ENCODE assay signal across 36 cellular contexts in the genomic region with DNA sequence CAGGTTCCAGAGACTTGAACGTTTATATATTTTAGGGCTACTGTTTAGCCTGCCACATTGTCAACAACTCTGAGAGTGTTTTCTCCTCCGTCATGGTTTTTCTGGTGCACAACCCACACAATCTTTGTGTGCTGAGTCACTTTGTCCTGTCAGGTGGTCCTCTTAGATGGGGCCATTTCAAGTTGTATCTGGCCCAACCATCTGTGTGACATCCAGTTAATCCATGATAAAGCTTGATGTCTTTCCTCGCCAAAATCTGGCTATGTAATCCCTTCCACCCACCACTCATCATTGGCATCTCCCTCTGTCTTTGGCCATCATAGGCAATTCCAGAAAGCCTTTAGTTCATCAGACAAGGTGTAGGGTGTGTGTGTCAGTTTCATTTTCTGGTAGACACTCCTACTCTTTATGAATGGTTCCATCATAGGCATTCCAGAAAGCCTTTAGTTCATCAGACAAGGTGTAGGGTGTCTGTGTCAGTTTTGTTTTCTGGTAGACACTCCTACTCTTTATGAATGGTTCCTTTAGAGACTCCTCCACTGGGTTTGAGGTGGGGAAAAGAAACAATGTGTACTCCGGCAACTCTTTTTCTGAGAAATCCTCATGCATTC.
"Had no signal": no experiment of that assay in that cellular context is flagged by ENCODE, and none has a peak within 500 bp of the region (broad histone marks: within the 10 kb centered on the region; RNA-seq: fewer than 3 reads in every experiment).

No MANE protein-coding gene starts in this region.

- H3K36me3 Mint-ChIP-seq: activated CD8-positive, alpha-beta memory T cell treated with anti-CD3 and anti-CD28 coated beads, Interleukin-2, amount 10 ng/mL, durations not matched to agents 7 days and 5 days; activated naive CD8-positive, alpha-beta T cell treated with anti-CD3 and anti-CD28 coated beads for 36 hours had no signal

- H3K27me3 Mint-ChIP-seq: activated CD4-positive, alpha-beta memory T cell treated with anti-CD3 and anti-CD28 coated beads, Interleukin-2, amount 10 ng/mL, durations not matched to agents 7 days and 5 days; activated CD8-positive, alpha-beta memory T cell treated with anti-CD3 and anti-CD28 coated beads, Interleukin-2, amount 10 ng/mL, durations not matched to agents 7 days and 5 days had no signal

- H3K9me3 Mint-ChIP-seq: activated CD4-positive, alpha-beta memory T cell treated with anti-CD3 and anti-CD28 coated beads, Interleukin-2, amount 10 ng/mL, durations not matched to agents 7 days and 5 days; activated naive CD8-positive, alpha-beta T cell treated with anti-CD3 and anti-CD28 coated beads for 36 hours had no signal

- H3K4me1 Mint-ChIP-seq: activated CD4-positive, alpha-beta memory T cell treated with anti-CD3 and anti-CD28 coated beads, Interleukin-2, amount 10 ng/mL, durations not matched to agents 7 days and 5 days; activated CD8-positive, alpha-beta memory T cell treated with anti-CD3 and anti-CD28 coated beads, Interleukin-2, amount 10 ng/mL, durations not matched to agents 7 days and 5 days; activated naive CD8-positive, alpha-beta T cell treated with anti-CD3 and anti-CD28 coated beads for 36 hours had no signal

- H3K27ac ChIP-seq: brain microvascular endothelial cell, WERI-Rb-1 had no signal

- ATAC-seq: activated CD8-positive, alpha-beta memory T cell treated with anti-CD3 and anti-CD28 coated beads, Interleukin-2, amount 10 ng/mL, durations not matched to agents 7 days and 5 days had no signal

- H3K4me3 Mint-ChIP-seq: activated CD4-positive, alpha-beta memory T cell treated with anti-CD3 and anti-CD28 coated beads, Interleukin-2, amount 10 ng/mL, durations not matched to agents 7 days and 5 days; activated CD8-positive, alpha-beta memory T cell treated with anti-CD3 and anti-CD28 coated beads, Interleukin-2, amount 10 ng/mL, durations not matched to agents 7 days and 5 days; activated naive CD8-positive, alpha-beta T cell treated with anti-CD3 and anti-CD28 coated beads for 36 hours had no signal

- H3K4me3 ChIP-seq: MG63 had no signal

- H3K9me3 ChIP-seq: MG63 had no signal

- H3K27me3 ChIP-seq: brain microvascular endothelial cell, MG63 had no signal

- H3K36me3 ChIP-seq: brain microvascular endothelial cell, MG63, WERI-Rb-1 had no signal

- DNase-seq: activated CD4-positive, alpha-beta memory T cell treated with anti-CD3 and anti-CD28 coated beads, Interleukin-2, amount 10 ng/mL, durations not matched to agents 7 days and 5 days; activated CD4-positive, alpha-beta T cell treated with anti-CD3 and anti-CD28 coated beads for 1 hour; activated CD4-positive, alpha-beta T cell treated with anti-CD3 and anti-CD28 coated beads, Interleukin-2, amount 50 U/mL, for 1 hour; activated CD4-positive, CD25-positive, alpha-beta regulatory T cell; activated CD8-positive, alpha-beta memory T cell treated with anti-CD3 and anti-CD28 coated beads for 24 hours; activated CD8-positive, alpha-beta memory T cell treated with anti-CD3 and anti-CD28 coated beads, Interleukin-2, amount 10 ng/mL, durations not matched to agents 7 days and 5 days; activated CD8-positive, alpha-beta memory T cell treated with anti-CD3 and anti-CD28 coated beads, Interleukin-2, amount 50 U/mL, for 48 hours; activated effector memory CD4-positive, alpha-beta T cell treated with anti-CD3 and anti-CD28 coated beads, Interleukin-2, amount 50 U/mL, for 16 hours; activated naive CD4-positive, alpha-beta T cell; activated naive CD4-positive, alpha-beta T cell treated with anti-CD3 and anti-CD28 coated beads, Interleukin-2, amount 50 U/mL, for 16 hours; activated naive CD8-positive, alpha-beta T cell treated with anti-CD3 and anti-CD28 coated beads for 36 hours; activated T-cell treated with anti-CD3 and anti-CD28 coated beads, Interleukin-2, amount 50 U/mL, for 1 hour; amniotic stem cell; aorta; brain microvascular endothelial cell; central memory CD4-positive, alpha-beta T cell; Kasumi-1; KBM-7; MG63; NCI-H1048; NCI-H1105 treated with DMSO at 0.1 percent for 48 hours; NCI-H1436; NCI-H1694; NCI-H1930; NCI-H2081 treated with DMSO at 0.1 percent for 48 hours; NCI-H226; NCI-H446 treated with DMSO at 0.1 percent for 48 hours; NCI-H524; NCI-H69; NK-92 treated with Interleukin-12 subunit alpha and Interleukin-12 subunit beta, amount 100 ng/mL, for 24 hours; Right ventricle myocardium superior; SW 1271; T-helper 1 cell; T-helper 2 cell; T-helper 9 cell; WERI-Rb-1 had no signal
